In the genomic region with DNA sequence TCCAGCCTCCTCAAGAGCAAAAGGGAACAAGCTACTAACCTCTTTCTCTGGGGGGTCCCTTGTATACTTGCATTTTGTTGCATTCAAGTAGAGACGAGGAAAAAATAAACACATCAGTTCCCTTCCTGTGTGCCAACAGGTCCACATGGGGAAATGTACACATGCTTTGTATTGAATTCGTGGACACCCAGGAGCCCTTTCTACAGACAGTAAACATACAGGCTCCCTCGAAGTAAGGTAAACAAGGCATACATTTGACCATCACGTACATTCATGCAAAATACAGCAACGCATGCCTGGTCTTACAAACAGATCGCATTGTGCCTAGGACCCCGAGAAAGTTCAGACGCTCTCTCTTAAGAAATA, we compare ENCODE assay signal across 9 cellular contexts. TPM values are rescaled to one million over a fixed set of nuclear protein-coding genes. Genes with fewer than 3 reads are reported as not detected.
DNase-seq lines count a peak whose midpoint lies in the region; ATAC-seq and TF ChIP-seq lines count a peak whose summit lies in the region.
"Had no signal": no experiment of that assay in that cellular context is flagged by ENCODE, and none has a peak within 500 bp of the region (broad histone marks: within the 10 kb centered on the region; RNA-seq: fewer than 3 reads in every experiment).

No MANE protein-coding gene starts in this region.

- 15 to 19% methylated on average over 8 of the region's 8 CpGs for WGBS in sigmoid colon, 2 donors

- H3K9me3 ChIP-seq in sigmoid colon (no peaks in the 10 kb centered on the region), uterus (no peaks in the 10 kb centered on the region)

- H3K27ac ChIP-seq in sigmoid colon (peak overlapping the region; percentile 74 to 86 (median 82)), uterus (no peak overlapping the region)

- H3K4me3 ChIP-seq in iPS-11a (ENCODE audit: low read depth, low read length) (peak overlapping the region; percentile 4), sigmoid colon (peak overlapping the region; percentile 51 to 79 (median 75)), uterus (no peak overlapping the region)

- DNase-seq in SIG-M5 treated with dmso at 0.1 percent for 504 hours (lab: John Stamatoyannopoulos, UW; ENCODE audit: unreplicated experiment) (peak; percentile 18), SIG-M5 (lab: John Stamatoyannopoulos, UW) (no peak), NCI-H69 (lab: John Stamatoyannopoulos, UW) (peak; percentile 5), sigmoid colon (no peak), uterus (no peak), NCI-H1105 treated with DMSO at 0.1 percent for 48 hours (lab: John Stamatoyannopoulos, UW) (no peak)
- DNase-seq: activated gamma-delta T cell treated with Interleukin-2 at 50 U/mL for 16 hours had no signal

- H3K4me1 ChIP-seq in sigmoid colon, result peaks cover 0 to 59% (median 47%) of the 10 kb centered on the region in 4 donors
- peaks cover 0 to 15% of the 10 kb centered on the region in 2 donors for H3K4me1 ChIP-seq in uterus

- no peak for ATAC-seq in HG02840 (IDR thresholded peaks at IDR 0.05; ENCODE audit: low FRiP score, unreplicated experiment)

- TF ChIP-seq CTCF in sigmoid colon (IDR thresholded peaks at IDR 0.05) (no peak), uterus (IDR thresholded peaks at IDR 0.05) (no peak)

- no peaks in the 10 kb centered on the region for H3K36me3 ChIP-seq in sigmoid colon
- no peaks in the 10 kb centered on the region for H3K36me3 ChIP-seq in uterus

- no peak for TF ChIP-seq POLR2A in sigmoid colon (IDR thresholded peaks at IDR 0.05)
- TF ChIP-seq POLR2A in uterus (IDR thresholded peaks at IDR 0.05), result no peak

- H3K27me3 ChIP-seq in sigmoid colon (no peaks in the 10 kb centered on the region), uterus (no peaks in the 10 kb centered on the region)

- TF ChIP-seq EP300 in sigmoid colon (IDR thresholded peaks at IDR 0.05), result no peak

- intact Hi-C loops in sigmoid colon (cut with DNase I), result no loop called here
- intact Hi-C loops in uterus (cut with DNase I; ENCODE audit: low total_unique reads), result no loop called here

RNA-seq across cellular contexts. Expression of a gene that starts 1.1 kb away (rescaled TPM):
- total RNA-seq in sigmoid colon, result 10 to 100 TPM in 3 of 4 donors, 1 to 10 TPM in 1; 5.9 to 18.3 (median 13.8) TPM
- polyA plus RNA-seq in sigmoid colon, result 1 to 10 TPM in 1 of 3 donors, under 1 TPM in 2; 0.23 to 4.5 (median 0.60) TPM
- 10 to 100 TPM in 1 of 4 donors, 1 to 10 TPM in 3; 5.0 to 13.5 (median 7.2) TPM for total RNA-seq in uterus

Comparison
In these comparisons a context has a peak if more than half of its experiments do, and no peak if none do; other contexts are left out.
1. DNase-seq: peak in SIG-M5 treated with dmso at 0.1 percent for 504 hours (single experiment) and NCI-H69 (single experiment); none in SIG-M5 (single experiment), sigmoid colon (single experiment), uterus (0 of 2) and NCI-H1105 treated with DMSO at 0.1 percent for 48 hours (single experiment).
2. H3K4me3 ChIP-seq: peak in iPS-11a (single experiment) and sigmoid colon (4 of 4); none in uterus (0 of 2).
3. H3K27ac ChIP-seq: peak in sigmoid colon (4 of 4); none in uterus (0 of 2).